In the genomic region with DNA sequence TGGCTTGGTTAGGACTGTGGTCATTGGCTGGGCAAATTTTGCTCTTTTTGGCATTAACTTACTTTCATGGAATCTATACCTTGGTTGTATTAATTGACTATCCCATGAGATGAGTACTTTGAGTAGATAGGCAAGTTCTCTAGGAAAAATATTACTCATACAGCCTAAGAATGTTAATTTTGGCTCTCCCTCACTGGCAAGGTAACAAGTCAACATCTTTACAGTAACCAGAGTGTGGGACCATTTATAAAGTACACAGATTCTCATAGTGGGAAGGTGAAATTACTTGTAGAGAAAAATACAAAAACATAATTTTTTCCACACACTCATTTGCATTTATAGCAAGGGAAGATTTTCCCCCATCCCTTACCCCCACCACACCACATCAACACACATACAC, we compare ENCODE assay signal across 23 cellular contexts.
"Had no signal": no experiment of that assay in that cellular context is flagged by ENCODE, and none has a peak within 500 bp of the region (broad histone marks: within the 10 kb centered on the region; RNA-seq: fewer than 3 reads in every experiment).

No MANE protein-coding gene starts in this region.

- H3K9me3 ChIP-seq: adrenal gland, body of pancreas, thyroid gland had no signal

- H3K36me3 ChIP-seq: adrenal gland, thyroid gland had no signal

- H3K27ac Mint-ChIP-seq: activated CD4-positive, alpha-beta T cell treated with anti-CD3 and anti-CD28 coated beads for 36 hours; activated naive CD4-positive, alpha-beta T cell treated with anti-CD3 and anti-CD28 coated beads, Interleukin-2, amount 50 U/mL, for 72 hours; activated T-helper 1 cell treated with anti-CD3 and anti-CD28 coated beads, Interleukin-12 subunit alpha, Interleukin-12 subunit beta, Interleukin-2, Interleukin-4 antibody, amounts not matched to agents 30 ng/mL and 10 ng/mL and 1 ng/mL, durations not matched to agents 14 hours and 24 hours and 36 hours; progenitor cell of endocrine pancreas; WTC11 had no signal

- H3K36me3 Mint-ChIP-seq: activated naive CD4-positive, alpha-beta T cell treated with anti-CD3 and anti-CD28 coated beads, Interleukin-2, amount 50 U/mL, for 72 hours had no signal

- FAIRE-seq: colon, keratinocyte had no signal

- H3K27me3 ChIP-seq: adrenal gland, body of pancreas, dorsolateral prefrontal cortex, thyroid gland had no signal

- DNase-seq: activated CD4-positive, alpha-beta T cell treated with anti-CD3 and anti-CD28 coated beads for 36 hours; activated CD4-positive, alpha-beta T cell treated with anti-CD3 and anti-CD28 coated beads, Interleukin-2, amount 50 U/mL, for 48 hours; activated gamma-delta T cell treated with Interleukin-2 at 50 U/mL for 16 hours; adrenal gland; body of pancreas; caudate nucleus; dorsolateral prefrontal cortex; foreskin melanocyte; glutamatergic neuron; hippocampal formation; midbrain; occipital lobe; stimulated activated naive CD4-positive, alpha-beta T cell treated with Interleukin-2 at 50 U/mL for 16 hours; thyroid gland had no signal

- H3K9me3 Mint-ChIP-seq: activated T-helper 1 cell treated with anti-CD3 and anti-CD28 coated beads, Interleukin-12 subunit alpha, Interleukin-12 subunit beta, Interleukin-2, Interleukin-4 antibody, amounts not matched to agents 30 ng/mL and 10 ng/mL and 1 ng/mL, durations not matched to agents 14 hours and 24 hours and 36 hours; nephron had no signal

- H3K27ac ChIP-seq: adrenal gland, epithelial cell of prostate had no signal

- H3K4me3 ChIP-seq: adrenal gland, body of pancreas, dorsolateral prefrontal cortex, lung, thyroid gland had no signal

- H3K4me3 Mint-ChIP-seq: activated CD4-positive, alpha-beta T cell treated with anti-CD3 and anti-CD28 coated beads for 36 hours; activated T-helper 1 cell treated with anti-CD3 and anti-CD28 coated beads, Interleukin-12 subunit alpha, Interleukin-12 subunit beta, Interleukin-2, Interleukin-4 antibody, amounts not matched to agents 30 ng/mL and 10 ng/mL and 1 ng/mL, durations not matched to agents 14 hours and 24 hours and 36 hours; nephron; WTC11 had no signal

- H3K27me3 Mint-ChIP-seq: progenitor cell of endocrine pancreas had no signal
